ENCODE assay signal across 16 cellular contexts in genomic region chr15:80474751-80475295, GRCh38.
"Had no signal": no experiment of that assay in that cellular context is flagged by ENCODE, and none has a peak within 500 bp of the region (broad histone marks: within the 10 kb centered on the region; RNA-seq: fewer than 3 reads in every experiment).

No MANE protein-coding gene starts in this region.

- H3K36me3 Mint-ChIP-seq: natural killer cell treated with Interleukin-12 subunit alpha and Interleukin-12 subunit beta and Interleukin-15 and Interleukin-18, amount 100 ng/mL, for 72 hours had no signal

- ATAC-seq: activated CD8-positive, alpha-beta T cell treated with anti-CD3 and anti-CD28 coated beads for 36 hours; activated naive CD8-positive, alpha-beta T cell treated with anti-CD3 and anti-CD28 coated beads, Interleukin-2, amount 50 U/mL, for 24 hours; mucosa of descending colon; natural killer cell treated with Interleukin-12 subunit alpha and Interleukin-12 subunit beta and Interleukin-15 and Interleukin-18, amount 100 ng/mL, for 72 hours had no signal

- H3K4me3 ChIP-seq: mucosa of descending colon, stomach, thyroid gland, uterus had no signal

- H3K27ac ChIP-seq: stomach, thyroid gland, uterus had no signal

- H3K27ac Mint-ChIP-seq: activated CD8-positive, alpha-beta T cell treated with anti-CD3 and anti-CD28 coated beads for 36 hours; activated naive CD8-positive, alpha-beta T cell treated with anti-CD3 and anti-CD28 coated beads, Interleukin-2, amount 50 U/mL, for 24 hours; endodermal cell; natural killer cell treated with Interleukin-12 subunit alpha and Interleukin-12 subunit beta and Interleukin-15 and Interleukin-18, amount 100 ng/mL, for 72 hours; T-helper 1 cell treated with Interleukin-12 subunit alpha and Interleukin-12 subunit beta and Interleukin-4 antibody, amounts not matched to agents 30 μg/mL and 1 μg/mL, for 36 hours had no signal

- H3K4me1 ChIP-seq: thyroid gland, uterus had no signal

- H3K9me3 ChIP-seq: mucosa of descending colon, stomach, thyroid gland, uterus had no signal

- H3K27me3 ChIP-seq: stomach, thyroid gland, uterus had no signal

- H3K4me1 Mint-ChIP-seq: activated naive CD8-positive, alpha-beta T cell treated with anti-CD3 and anti-CD28 coated beads, Interleukin-2, amount 50 U/mL, for 24 hours had no signal

- H3K36me3 ChIP-seq: thyroid gland, uterus had no signal

- DNase-seq: activated CD4-positive, alpha-beta T cell treated with anti-CD3 and anti-CD28 coated beads for 4 hours; activated CD8-positive, alpha-beta memory T cell treated with anti-CD3 and anti-CD28 coated beads, Interleukin-2, amount 50 U/mL, for 48 hours; activated CD8-positive, alpha-beta T cell treated with anti-CD3 and anti-CD28 coated beads for 36 hours; activated naive CD4-positive, alpha-beta T cell; activated naive CD8-positive, alpha-beta T cell treated with anti-CD3 and anti-CD28 coated beads, Interleukin-2, amount 50 U/mL, for 24 hours; central memory CD4-positive, alpha-beta T cell; endodermal cell; erythroblast; mucosa of descending colon; stimulated activated CD4-positive, alpha-beta T cell treated with anti-CD3 and anti-CD28 coated beads, Interleukin-4, amount 100 ng/mL, for 4 hours; stomach; thyroid gland; uterus had no signal

- H3K4me3 Mint-ChIP-seq: activated CD8-positive, alpha-beta T cell treated with anti-CD3 and anti-CD28 coated beads for 36 hours; activated naive CD8-positive, alpha-beta T cell treated with anti-CD3 and anti-CD28 coated beads, Interleukin-2, amount 50 U/mL, for 24 hours; dendritic cell treated with granulocyte-macrophage colony-stimulating factor and Interleukin-4, amounts not matched to agents 40 ng/mL and 50 ng/mL, for 4 days; endodermal cell; natural killer cell treated with Interleukin-12 subunit alpha and Interleukin-12 subunit beta and Interleukin-15 and Interleukin-18, amount 100 ng/mL, for 72 hours; T-helper 1 cell treated with Interleukin-12 subunit alpha and Interleukin-12 subunit beta and Interleukin-4 antibody, amounts not matched to agents 30 μg/mL and 1 μg/mL, for 36 hours had no signal

- H3K9me3 Mint-ChIP-seq: activated CD8-positive, alpha-beta T cell treated with anti-CD3 and anti-CD28 coated beads for 36 hours; natural killer cell treated with Interleukin-12 subunit alpha and Interleukin-12 subunit beta and Interleukin-15 and Interleukin-18, amount 100 ng/mL, for 72 hours had no signal
